ENCODE assay signal across 1 cellular context in genomic region chr19:680287-681028, GRCh38.
TF ChIP-seq lines count a peak whose summit lies in the region.

No MANE protein-coding gene starts in this region.

TF ChIP-seq in HepG2, 621 proteins besides CTCF, POLR2A, EP300 and RAD21 (continued from another document and continues in another):
- TF ChIP-seq ZNF770 (CRISPR knock-in tag; IDR thresholded peaks at IDR 0.05): no peak
- peak; percentile 63; the same call in 1 of the 2 replicates for TF ChIP-seq TFDP1 (CRISPR knock-in tag; IDR thresholded peaks at IDR 0.05; ENCODE audit: borderline replicate concordance)
- TF ChIP-seq ZXDC (CRISPR knock-in tag; IDR thresholded peaks at IDR 0.05): no peak
- no peak for TF ChIP-seq ZNF224 (CRISPR knock-in tag; IDR thresholded peaks at IDR 0.05)
- TF ChIP-seq MAZ (IDR thresholded peaks at IDR 0.05; ENCODE audit: borderline replicate concordance, low read depth, low read length): peak; percentile 68
- peak; percentile 87 for TF ChIP-seq MAZ (CRISPR knock-in tag; IDR thresholded peaks at IDR 0.05; ENCODE audit: low read depth)
- TF ChIP-seq SUZ12 (IDR thresholded peaks at IDR 0.05; ENCODE audit: low read depth, low read length): no peak
- TF ChIP-seq GATAD2A (CRISPR knock-in tag; IDR thresholded peaks at IDR 0.05): no peak
- no peak for TF ChIP-seq SRSF4 (IDR thresholded peaks at IDR 0.05; ENCODE audit: low read depth, low read length, poor library complexity, severe bottlenecking)
- TF ChIP-seq ZNF549 (CRISPR knock-in tag; IDR thresholded peaks at IDR 0.05): no peak
- no peak for TF ChIP-seq MEIS1 (CRISPR knock-in tag; IDR thresholded peaks at IDR 0.05; ENCODE audit: borderline replicate concordance)
- no peak for TF ChIP-seq ZNF235 (CRISPR knock-in tag; IDR thresholded peaks at IDR 0.05; ENCODE audit: borderline replicate concordance)
- peak; percentile 88 for TF ChIP-seq ARNT2 (CRISPR knock-in tag; IDR thresholded peaks at IDR 0.05; ENCODE audit: low read depth)
- TF ChIP-seq ATRX (CRISPR knock-in tag; IDR thresholded peaks at IDR 0.05; ENCODE audit: borderline replicate concordance): no peak
- TF ChIP-seq ZNF75D (CRISPR knock-in tag; IDR thresholded peaks at IDR 0.05; ENCODE audit: borderline replicate concordance): no peak
- no peak for TF ChIP-seq HIVEP1 (CRISPR knock-in tag; IDR thresholded peaks at IDR 0.05)
- TF ChIP-seq SMC3 (IDR thresholded peaks at IDR 0.05; ENCODE audit: low read length): no peak
- TF ChIP-seq ZFP37 (CRISPR knock-in tag; IDR thresholded peaks at IDR 0.05; ENCODE audit: borderline replicate concordance): no peak
- no peak for TF ChIP-seq NRL (CRISPR knock-in tag; IDR thresholded peaks at IDR 0.05; ENCODE audit: borderline replicate concordance)
- TF ChIP-seq ZNF253 (CRISPR knock-in tag; IDR thresholded peaks at IDR 0.05; ENCODE audit: borderline replicate concordance): no peak
- TF ChIP-seq ZNF18 (CRISPR knock-in tag; IDR thresholded peaks at IDR 0.05; ENCODE audit: insufficient replicate concordance): no peak
- peak; percentile 88; the same call in 1 of the 2 replicates for TF ChIP-seq ZBTB2 (CRISPR knock-in tag; IDR thresholded peaks at IDR 0.05; ENCODE audit: low read depth)
- no peak for TF ChIP-seq ZSCAN12 (CRISPR knock-in tag; IDR thresholded peaks at IDR 0.05)
- no peak for TF ChIP-seq KDM4B (CRISPR knock-in tag; IDR thresholded peaks at IDR 0.05)
- no peak for TF ChIP-seq ATF2 (CRISPR knock-in tag; IDR thresholded peaks at IDR 0.05)
- no peak for TF ChIP-seq ATF6 (CRISPR knock-in tag; conservative IDR thresholded peaks at IDR 0.05)
- peak; percentile 59; the same call in 1 of the 2 replicates for TF ChIP-seq SAP130 (CRISPR knock-in tag; IDR thresholded peaks at IDR 0.05; ENCODE audit: low read depth)
- TF ChIP-seq ZNF446 (CRISPR knock-in tag; IDR thresholded peaks at IDR 0.05): 0 out of 2 replicates have a peak, but pooled peaks have one; percentile 16
- TF ChIP-seq ARID3A (IDR thresholded peaks at IDR 0.05; ENCODE audit: low read depth, low read length): no peak
- no peak for TF ChIP-seq BRD4 (CRISPR knock-in tag; IDR thresholded peaks at IDR 0.05)
- no peak for TF ChIP-seq ZNF30 (CRISPR knock-in tag; IDR thresholded peaks at IDR 0.05)
- TF ChIP-seq ZEB1 (IDR thresholded peaks at IDR 0.05; ENCODE audit: insufficient replicate concordance, low read depth): no peak
- TF ChIP-seq ZNF513 (CRISPR knock-in tag; conservative IDR thresholded peaks at IDR 0.05): no peak
- TF ChIP-seq ZNF331 (CRISPR knock-in tag; IDR thresholded peaks at IDR 0.05): peak; percentile 43; the same call in 1 of the 2 replicates
- peak; percentile 72 for TF ChIP-seq BCL3 (CRISPR knock-in tag; IDR thresholded peaks at IDR 0.05)
- TF ChIP-seq ISX (CRISPR knock-in tag; conservative IDR thresholded peaks at IDR 0.05): no peak
- TF ChIP-seq ZNF10 (CRISPR knock-in tag; IDR thresholded peaks at IDR 0.05; ENCODE audit: borderline replicate concordance, low read depth): no peak
- no peak for TF ChIP-seq RCOR2 (CRISPR knock-in tag; IDR thresholded peaks at IDR 0.05)
- TF ChIP-seq ADNP (CRISPR knock-in tag; IDR thresholded peaks at IDR 0.05): no peak
- no peak for TF ChIP-seq MLLT10 (CRISPR knock-in tag; IDR thresholded peaks at IDR 0.05)
- no peak for TF ChIP-seq ZNF121 (CRISPR knock-in tag; IDR thresholded peaks at IDR 0.05)
- TF ChIP-seq SMAD3 (CRISPR knock-in tag; IDR thresholded peaks at IDR 0.05): no peak
- no peak for TF ChIP-seq SYNCRIP (IDR thresholded peaks at IDR 0.05; ENCODE audit: insufficient read depth, low read depth, low read length)
- TF ChIP-seq SAFB2 (CRISPR knock-in tag; IDR thresholded peaks at IDR 0.05; ENCODE audit: borderline replicate concordance, low read depth): peak; percentile 76; the same call in 1 of the 2 replicates
- no peak for TF ChIP-seq MZF1 (CRISPR knock-in tag; IDR thresholded peaks at IDR 0.05; ENCODE audit: borderline replicate concordance)
- TF ChIP-seq AHR (CRISPR knock-in tag; IDR thresholded peaks at IDR 0.05): no peak
- no peak for TF ChIP-seq ZNF276 (CRISPR knock-in tag; IDR thresholded peaks at IDR 0.05; ENCODE audit: low read depth)
